Comparison of ENCODE assay signal across 29 cellular contexts in the genomic region with DNA sequence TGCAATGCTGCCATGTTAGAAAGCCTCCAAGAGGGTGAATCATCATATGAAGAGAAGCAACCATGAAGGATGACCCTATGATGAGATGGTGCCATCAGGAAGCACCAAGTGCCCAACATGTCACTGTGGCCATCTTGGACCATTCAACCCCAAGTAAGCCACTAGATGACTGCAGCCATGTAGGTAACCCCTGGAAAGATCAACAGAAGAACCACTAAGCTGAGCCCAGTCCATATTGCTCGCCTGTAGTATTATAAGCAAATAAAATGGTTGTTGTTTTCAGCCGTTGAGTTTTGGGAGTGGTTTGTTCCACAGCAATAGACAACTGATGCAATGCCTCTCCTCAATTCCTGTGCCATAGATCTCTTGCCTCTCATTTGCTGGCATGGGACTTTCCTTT.
"Had no signal": no experiment of that assay in that cellular context is flagged by ENCODE, and none has a peak within 500 bp of the region (broad histone marks: within the 10 kb centered on the region; RNA-seq: fewer than 3 reads in every experiment).

No MANE protein-coding gene starts in this region.

- H3K9me3 ChIP-seq: colonic mucosa, gastrocnemius medialis had no signal

- H3K4me3 ChIP-seq: colonic mucosa, coronary artery, dorsolateral prefrontal cortex, esophagus muscularis mucosa, esophagus squamous epithelium, gastrocnemius medialis, gastroesophageal sphincter, heart left ventricle, heart right ventricle had no signal

- H3K4me3 Mint-ChIP-seq: dendritic cell treated with granulocyte-macrophage colony-stimulating factor and Interleukin-4, amounts not matched to agents 40 ng/mL and 50 ng/mL, for 4 days; effector memory CD8-positive, alpha-beta T cell; endodermal cell had no signal

- ATAC-seq: effector memory CD8-positive, alpha-beta T cell; esophagus mucosa; foreskin keratinocyte; gastrocnemius medialis; gastroesophageal sphincter had no signal

- H3K9me3 Mint-ChIP-seq: effector memory CD8-positive, alpha-beta T cell had no signal

- H3K4me1 Mint-ChIP-seq: endodermal cell had no signal

- H3K27me3 ChIP-seq: colonic mucosa, dorsolateral prefrontal cortex, esophagus muscularis mucosa, gastrocnemius medialis, gastroesophageal sphincter, heart left ventricle, heart right ventricle had no signal

- H3K27ac ChIP-seq: colonic mucosa, coronary artery, dorsolateral prefrontal cortex, epithelial cell of prostate, esophagus muscularis mucosa, esophagus squamous epithelium, foreskin keratinocyte, gastrocnemius medialis, gastroesophageal sphincter, heart left ventricle, heart right ventricle had no signal

- FAIRE-seq: colon, endometrium, endothelial cell of umbilical vein, frontal cortex had no signal

- H3K36me3 ChIP-seq: colonic mucosa, esophagus muscularis mucosa, esophagus squamous epithelium, gastrocnemius medialis, gastroesophageal sphincter, heart left ventricle, heart right ventricle had no signal

- H3K27ac Mint-ChIP-seq: dendritic cell treated with granulocyte-macrophage colony-stimulating factor and Interleukin-4, amounts not matched to agents 40 ng/mL and 50 ng/mL, for 4 days; effector memory CD8-positive, alpha-beta T cell; endodermal cell had no signal

- DNase-seq: colonic mucosa; cortex of kidney; dermis blood vessel endothelial cell; dorsolateral prefrontal cortex; effector CD4-positive, alpha-beta T cell; effector CD8-positive, alpha-beta T cell; effector memory CD4-positive, alpha-beta T cell; effector memory CD8-positive, alpha-beta T cell; endodermal cell; erythroblast; esophagus squamous epithelium; foreskin fibroblast; foreskin keratinocyte; foreskin melanocyte; gastrocnemius medialis; glutamatergic neuron; head of caudate nucleus; heart left ventricle; heart right ventricle had no signal

- H3K4me1 ChIP-seq: colonic mucosa, esophagus muscularis mucosa, esophagus squamous epithelium, foreskin keratinocyte, gastrocnemius medialis, gastroesophageal sphincter, heart left ventricle, heart right ventricle had no signal
